In the genomic region with DNA sequence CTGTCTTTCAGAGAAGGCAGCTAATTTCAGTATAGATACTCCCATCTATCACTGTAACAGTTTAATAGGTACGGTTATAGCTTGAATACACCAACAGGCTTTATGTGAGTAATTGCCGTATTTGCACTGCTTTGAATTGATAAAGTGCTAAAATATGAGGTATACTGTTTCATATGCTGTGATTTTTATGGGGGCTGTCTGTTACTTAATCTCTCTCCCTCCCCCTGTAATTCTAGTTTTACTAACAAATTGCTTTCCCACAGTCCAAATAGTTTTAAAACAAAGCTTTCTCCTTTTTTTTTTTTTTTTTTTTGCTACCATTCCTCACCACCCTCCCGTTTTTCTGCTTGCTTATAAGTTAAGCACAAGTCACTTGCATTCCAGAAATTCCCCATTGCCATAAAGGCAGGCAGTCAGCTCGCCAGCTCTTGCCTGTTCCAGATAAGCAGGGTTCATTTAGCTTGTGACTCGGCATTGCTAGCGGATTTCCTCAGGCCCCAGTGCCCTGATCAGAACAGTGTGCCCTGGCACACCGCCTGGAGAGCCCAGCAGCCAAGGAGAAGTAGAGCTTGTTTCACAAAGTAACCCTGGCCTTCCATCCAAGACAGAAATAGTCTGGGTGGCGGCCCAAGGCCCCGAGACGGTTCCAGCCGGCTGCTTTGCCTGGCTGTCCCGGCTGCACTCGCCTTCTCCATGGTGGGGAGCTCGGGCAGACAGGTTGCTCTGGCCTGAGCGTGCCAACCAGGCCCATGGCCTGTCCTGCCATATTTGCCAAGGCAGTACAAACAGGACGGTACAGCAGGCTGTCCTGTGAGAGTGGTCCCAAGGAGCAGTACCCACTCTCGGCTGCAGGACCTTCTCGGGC, we compare ENCODE assay signal across 1 cellular context.
A peak's percentile ranks its signal among the peaks of the same experiment; 100 is the strongest.
TF ChIP-seq lines count a peak whose summit lies in the region.

No MANE protein-coding gene starts in this region.

TF ChIP-seq in H1, 55 proteins besides CTCF, POLR2A, EP300 and RAD21 (continued from another document):
- 0 out of 2 replicates have a peak, but pooled peaks have one; percentile 9 for TF ChIP-seq BACH1 (IDR thresholded peaks at IDR 0.05; ENCODE audit: low read length)
- TF ChIP-seq GTF2F1 (IDR thresholded peaks at IDR 0.05; ENCODE audit: borderline replicate concordance, low read depth, low read length) = no peak
- TF ChIP-seq BRCA1 (IDR thresholded peaks at IDR 0.05; ENCODE audit: low read depth, low read length) = no peak
